In the genomic region with DNA sequence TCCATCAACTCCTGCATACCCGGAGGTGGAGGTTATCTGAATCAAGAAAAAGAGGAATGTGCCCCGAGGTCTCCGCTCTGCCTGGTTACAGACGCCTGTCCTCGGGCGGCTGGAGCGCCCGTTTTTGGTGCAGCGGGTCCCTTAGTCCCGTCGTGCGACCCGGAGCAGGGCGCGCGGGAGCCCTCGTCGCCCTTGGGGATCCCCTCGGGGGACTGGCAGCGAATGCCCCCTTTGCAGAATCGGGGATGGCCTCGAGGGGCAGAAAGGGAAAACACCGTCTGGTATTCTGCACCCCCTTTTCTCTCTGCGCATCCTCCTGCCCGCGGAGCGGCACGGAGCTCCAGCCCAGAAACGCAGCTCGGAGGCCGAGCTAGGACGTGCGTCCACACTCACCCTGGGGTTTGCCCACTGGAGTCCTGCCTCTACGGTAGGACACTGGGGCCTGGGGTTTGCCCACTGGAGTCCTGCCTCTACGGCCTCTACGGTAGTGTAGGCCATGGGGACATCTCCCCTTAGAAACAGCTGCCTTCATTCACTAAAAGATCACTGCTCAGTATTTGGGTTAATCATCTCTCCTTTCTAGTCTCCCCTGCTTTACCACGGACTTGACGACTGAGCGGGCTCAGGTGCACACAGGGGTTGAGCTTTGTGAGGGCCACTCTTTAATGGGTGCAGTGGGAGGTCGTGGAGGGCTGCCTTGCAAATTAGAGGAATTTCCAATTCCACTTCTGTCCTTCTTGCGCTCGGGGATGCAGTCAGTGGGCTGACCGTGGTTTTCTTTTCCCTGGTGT, we compare ENCODE assay signal across 9 cellular contexts. TPM values are rescaled to one million over a fixed set of nuclear protein-coding genes. Genes with fewer than 3 reads are reported as not detected.
DNase-seq lines count a peak whose midpoint lies in the region; ATAC-seq, FAIRE-seq and TF ChIP-seq lines count a peak whose summit lies in the region.
"Had no signal": no experiment of that assay in that cellular context is flagged by ENCODE, and none has a peak within 500 bp of the region (broad histone marks: within the 10 kb centered on the region; RNA-seq: fewer than 3 reads in every experiment).

No MANE protein-coding gene starts in this region.

- H3K79me2 ChIP-seq in astrocyte (ENCODE audit: insufficient read depth, low read length) = peaks cover 63% of the 10 kb centered on the region

- H3K27me3 ChIP-seq in astrocyte (ENCODE audit: insufficient read depth, low read length) = no peaks in the 10 kb centered on the region
- peaks cover 4% of the 10 kb centered on the region for H3K27me3 ChIP-seq in iPS-18a (ENCODE audit: control insufficient read depth, insufficient read depth, low read length)
- H3K27me3 ChIP-seq in skeletal muscle tissue (ENCODE audit: control insufficient read depth in 3 of 3, insufficient read depth in 3 of 3, low read length in 3 of 3) = no peaks in the 10 kb centered on the region

- no peaks in the 10 kb centered on the region for H3K36me3 Mint-ChIP-seq in astrocyte (ENCODE audit: low read depth, unreplicated experiment)

- H3K27me3 Mint-ChIP-seq in astrocyte (ENCODE audit: low read depth, unreplicated experiment) = no peaks in the 10 kb centered on the region

- H3K9me3 ChIP-seq in astrocyte (ENCODE audit: insufficient read depth, low read depth, low read length) = no peaks in the 10 kb centered on the region
- no peaks in the 10 kb centered on the region for H3K9me3 ChIP-seq in iPS-18a (ENCODE audit: control insufficient read depth, low read depth, low read length)
- peaks cover 0 to 2% (median 0%) of the 10 kb centered on the region in 3 donors for H3K9me3 ChIP-seq in skeletal muscle tissue (ENCODE audit: control insufficient read depth in 3 of 3, low read length in 3 of 3)

- H4K20me1 ChIP-seq in astrocyte (ENCODE audit: insufficient read depth, low read length) = peaks cover 60% of the 10 kb centered on the region

- ATAC-seq in GM21390 (IDR thresholded peaks at IDR 0.05; ENCODE audit: unreplicated experiment) (no peak), HG03095 (IDR thresholded peaks at IDR 0.05; ENCODE audit: unreplicated experiment) (no peak)
- ATAC-seq: activated CD8-positive, alpha-beta T cell treated with anti-CD3 and anti-CD28 coated beads, Interleukin-2, amount 10 ng/mL, durations not matched to agents 7 days and 5 days had no signal

- H3K27ac Mint-ChIP-seq in astrocyte (ENCODE audit: unreplicated experiment) = peak overlapping the region; percentile 41
- H3K27ac Mint-ChIP-seq: activated CD8-positive, alpha-beta T cell treated with anti-CD3 and anti-CD28 coated beads, Interleukin-2, amount 10 ng/mL, durations not matched to agents 7 days and 5 days had no signal

- FAIRE-seq in astrocyte (lab: Jason Lieb, UNC) = no peak

- H3K4me3 Mint-ChIP-seq in astrocyte (ENCODE audit: unreplicated experiment) = peak overlapping the region; percentile 99

- H3K36me3 ChIP-seq in astrocyte (ENCODE audit: insufficient read depth, low read length) (no peaks in the 10 kb centered on the region), iPS-18a (ENCODE audit: control insufficient read depth, low read depth, low read length) (peaks cover 8% of the 10 kb centered on the region), skeletal muscle tissue (ENCODE audit: control insufficient read depth in 3 of 3, insufficient read depth in 3 of 3, low read length in 3 of 3) (no peaks in the 10 kb centered on the region)

- H3K9ac ChIP-seq in astrocyte (ENCODE audit: low read length) (peak overlapping the region; percentile 94), iPS-18a (ENCODE audit: low read length) (peak overlapping the region; percentile 96), skeletal muscle tissue (ENCODE audit: low read depth in 1 of 3, low read length in 3 of 3) (peak overlapping the region; percentile 81 to 94 (median 93))

- H3K4me2 ChIP-seq in astrocyte (ENCODE audit: low read length) = peak overlapping the region; percentile 96

- no peak overlapping the region for H3K27ac ChIP-seq in astrocyte (ENCODE audit: low read depth, low read length)
- no peak overlapping the region for H3K27ac ChIP-seq in iPS-18a (ENCODE audit: low read length)
- peak overlapping the region; percentile 36 for H3K27ac ChIP-seq in skeletal muscle tissue (ENCODE audit: low read depth, low read length)

- H2AFZ ChIP-seq in astrocyte (ENCODE audit: low read depth, low read length) = peak overlapping the region; percentile 50

- peak overlapping the region; percentile 76 for H3K4me3 ChIP-seq in astrocyte (ENCODE audit: insufficient read depth, low read depth, low read length)
- H3K4me3 ChIP-seq in iPS-18a (ENCODE audit: low read length) = peak overlapping the region; percentile 87
- H3K4me3 ChIP-seq in skeletal muscle tissue (ENCODE audit: low read length in 3 of 3) = peak overlapping the region; percentile 89 to 91 (median 90)

- H3K4me1 ChIP-seq in astrocyte (ENCODE audit: insufficient read depth, low read length) = peaks cover 26% of the 10 kb centered on the region
- peaks cover 13% of the 10 kb centered on the region for H3K4me1 ChIP-seq in iPS-18a (ENCODE audit: control insufficient read depth, low read depth, low read length)
- peaks cover 10 to 15% (median 14%) of the 10 kb centered on the region in 3 donors for H3K4me1 ChIP-seq in skeletal muscle tissue (ENCODE audit: control insufficient read depth in 3 of 3, insufficient read depth in 3 of 3, low read length in 3 of 3)

- TF ChIP-seq CTCF in GM20000 (IDR thresholded peaks at IDR 0.05; ENCODE audit: extremely low read depth, missing control alignments) (no peak), astrocyte (IDR thresholded peaks at IDR 0.05; ENCODE audit: insufficient read depth, low read depth, low read length) (no peak)

- no peaks in the 10 kb centered on the region for H3K9me3 Mint-ChIP-seq in astrocyte (ENCODE audit: unreplicated experiment)

- peaks cover 13% of the 10 kb centered on the region for H3K4me1 Mint-ChIP-seq in astrocyte (ENCODE audit: low read depth, unreplicated experiment)

- peak; percentile 24 for DNase-seq in GM20000 (ENCODE audit: low spot score)
- DNase-seq in astrocyte (ENCODE audit: low read depth) = no peak
- no peak for DNase-seq in stimulated activated CD4-positive, alpha-beta T cell treated with anti-CD3 and anti-CD28 coated beads, Interleukin-4, amount 100 ng/mL, for 4 hours
- no peak for DNase-seq in SHP77 (lab: John Stamatoyannopoulos, UW)
- DNase-seq: activated CD8-positive, alpha-beta T cell treated with anti-CD3 and anti-CD28 coated beads, Interleukin-2, amount 10 ng/mL, durations not matched to agents 7 days and 5 days had no signal

RNA-seq across cellular contexts. Expression of gene PTPRG, which starts 2.4 kb away (rescaled TPM):
- total RNA-seq in astrocyte (37.8 and 39.6 TPM in 2 replicates), skeletal muscle tissue (48.5 TPM)
- total RNA-seq: activated CD8-positive, alpha-beta T cell treated with anti-CD3 and anti-CD28 coated beads, Interleukin-2, amount 10 ng/mL, durations not matched to agents 7 days and 5 days had no signal
